8 cellular contexts compared by ENCODE assay signal in genomic region chr16:85614338-85615013, GRCh38. TPM values are rescaled to one million over a fixed set of nuclear protein-coding genes. Genes with fewer than 3 reads are reported as not detected.
DNase-seq lines count a peak whose midpoint lies in the region; ATAC-seq and TF ChIP-seq lines count a peak whose summit lies in the region.

No MANE protein-coding gene starts in this region.

- ATAC-seq in GM18520 (IDR thresholded peaks at IDR 0.05; ENCODE audit: unreplicated experiment) = no peak

- H3K9me3 Mint-ChIP-seq in progenitor cell of endocrine pancreas (ENCODE audit: low read depth) = no peaks in the 10 kb centered on the region

- DNase-seq in ELF-1 (ENCODE audit: low read depth, low spot score) (peak; percentile 49), NCI-H69 (lab: John Stamatoyannopoulos, UW) (peak; percentile 80), epithelial cell of esophagus (ENCODE audit: low read depth) (peak; percentile 27), progenitor cell of endocrine pancreas (ENCODE audit: low spot score, unreplicated experiment) (no peak), ureter (ENCODE audit: low spot score) (no peak), amniotic stem cell (lab: John Stamatoyannopoulos, UW) (no peak), iPS-NIHi7 (ENCODE audit: extremely low spot score) (no peak)

- peaks cover 2% of the 10 kb centered on the region for H3K36me3 Mint-ChIP-seq in progenitor cell of endocrine pancreas (ENCODE audit: insufficient read depth)

- H3K27ac Mint-ChIP-seq in progenitor cell of endocrine pancreas = peak overlapping the region; percentile 92

- TF ChIP-seq CTCF in epithelial cell of esophagus (IDR thresholded peaks at IDR 0.05; ENCODE audit: insufficient read depth, low read depth, low read length, missing control alignments) (no peak), progenitor cell of endocrine pancreas (IDR thresholded peaks at IDR 0.05; ENCODE audit: unreplicated experiment) (no peak)

- H3K4me3 ChIP-seq in epithelial cell of esophagus (ENCODE audit: low read length) = peak overlapping the region; percentile 72

- no peaks in the 10 kb centered on the region for H3K27me3 Mint-ChIP-seq in progenitor cell of endocrine pancreas

- H3K4me3 Mint-ChIP-seq in progenitor cell of endocrine pancreas (ENCODE audit: low read depth) = peak overlapping the region; percentile 66

- H3K4me1 Mint-ChIP-seq in progenitor cell of endocrine pancreas (ENCODE audit: low read depth) = peaks cover 41% of the 10 kb centered on the region

RNA-seq across cellular contexts. Expression of gene GSE1, which starts 1.4 kb away (rescaled TPM):
- total RNA-seq in progenitor cell of endocrine pancreas (136 and 143 TPM in 2 replicates), ureter (49.8 TPM)

Comparison
In these comparisons a context has a peak if more than half of its experiments do, and no peak if none do; other contexts are left out.
1. DNase-seq: peak in ELF-1 (single experiment), NCI-H69 (single experiment) and epithelial cell of esophagus (single experiment); none in progenitor cell of endocrine pancreas (single experiment), ureter (single experiment), amniotic stem cell (single experiment) and iPS-NIHi7 (single experiment).